8 cellular contexts compared by ENCODE assay signal in the genomic region with DNA sequence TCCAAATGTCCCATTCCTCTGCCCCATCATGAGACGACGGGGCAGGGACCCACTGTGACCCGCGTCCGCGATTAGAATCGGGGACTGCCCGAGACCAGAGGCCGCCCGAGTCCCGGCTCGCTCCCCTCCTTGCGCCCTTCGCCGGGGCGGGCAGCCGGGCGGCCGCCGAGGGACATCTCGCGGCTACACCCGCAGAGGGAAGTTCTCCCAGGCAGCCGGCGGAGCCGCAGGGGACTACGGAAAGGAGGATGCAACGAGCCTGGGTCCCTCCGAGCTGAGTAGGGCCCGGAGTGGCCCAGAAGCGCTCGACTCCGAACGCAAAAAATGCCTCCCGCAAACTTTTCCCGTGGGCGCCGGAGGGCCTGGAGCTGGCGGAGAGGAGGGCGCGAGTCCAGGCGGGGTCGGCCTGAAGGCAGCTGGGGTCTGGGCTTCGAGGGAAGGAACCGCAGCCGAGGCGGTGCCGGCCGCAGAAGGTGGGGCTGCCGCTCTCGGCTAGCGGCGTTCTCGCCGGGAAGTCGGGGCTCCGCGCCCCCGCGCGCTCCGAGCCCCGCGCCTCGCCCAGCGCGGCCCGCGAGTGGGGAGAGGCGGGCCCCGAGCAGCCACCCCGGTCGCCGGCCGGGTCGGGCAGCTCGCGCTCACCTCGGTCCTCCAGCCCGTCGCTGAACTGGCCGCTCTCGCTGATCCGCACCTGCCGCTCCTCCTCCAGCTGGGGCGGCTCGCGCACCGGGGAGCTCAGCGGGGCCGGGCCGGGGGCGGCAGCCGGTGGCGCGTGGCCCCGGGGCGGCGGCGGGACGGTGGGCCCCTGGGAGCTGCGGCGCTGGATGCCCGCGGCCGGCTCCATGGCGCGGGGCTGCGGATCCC. TPM values are rescaled to one million over a fixed set of nuclear protein-coding genes. Genes with fewer than 3 reads are reported as not detected.
DNase-seq lines count a peak whose midpoint lies in the region; ATAC-seq, FAIRE-seq and TF ChIP-seq lines count a peak whose summit lies in the region.

No MANE protein-coding gene starts in this region.

- peak; percentile 2 for ATAC-seq in stimulated activated naive CD8-positive, alpha-beta T cell treated with anti-CD3 and anti-CD28 coated beads, Interleukin-15, Interleukin-2, amounts not matched to agents 100 U/mL and 50 U/mL, for 24 hours

- CTCF ChIA-PET in activated naive CD4-positive, alpha-beta T cell treated with anti-CD3 and anti-CD28 coated beads, Interleukin-2, amount 10 ng/mL, durations not matched to agents 7 days and 5 days (lab: Charles Lee), result no interaction called here

- no peaks in the 10 kb centered on the region for H3K9me1 ChIP-seq in keratinocyte (ENCODE audit: control insufficient read depth, extremely low read depth, insufficient read depth, low read length)

- H3K4me3 ChIP-seq in HL-60 (replicated peaks; ENCODE audit: insufficient read depth, low read length) (peak overlapping the region; percentile 22), keratinocyte (ENCODE audit: control insufficient read depth in 2 of 3, extremely low read depth in 1 of 3, insufficient read depth in 2 of 3, low read depth in 1 of 3, low read length in 3 of 3) (no peak overlapping the region)

- H3K27me3 Mint-ChIP-seq in activated naive CD4-positive, alpha-beta T cell treated with anti-CD3 and anti-CD28 coated beads, Interleukin-2, amount 10 ng/mL, durations not matched to agents 7 days and 5 days, result peaks cover 81% of the 10 kb centered on the region

- no peaks in the 10 kb centered on the region for H3K9me3 Mint-ChIP-seq in activated naive CD4-positive, alpha-beta T cell treated with anti-CD3 and anti-CD28 coated beads, Interleukin-2, amount 10 ng/mL, durations not matched to agents 7 days and 5 days

- no peaks in the 10 kb centered on the region for H3K36me3 ChIP-seq in keratinocyte (ENCODE audit: control insufficient read depth in 2 of 2, extremely low read depth in 1 of 2, insufficient read depth in 2 of 2, low read length in 2 of 2)

- H3K36me3 Mint-ChIP-seq in activated naive CD4-positive, alpha-beta T cell treated with anti-CD3 and anti-CD28 coated beads, Interleukin-2, amount 10 ng/mL, durations not matched to agents 7 days and 5 days, result no peaks in the 10 kb centered on the region

- peaks cover 28% of the 10 kb centered on the region for H3K4me1 Mint-ChIP-seq in activated naive CD4-positive, alpha-beta T cell treated with anti-CD3 and anti-CD28 coated beads, Interleukin-2, amount 10 ng/mL, durations not matched to agents 7 days and 5 days

- no peak for FAIRE-seq in keratinocyte (lab: Jason Lieb, UNC)

- H3K27me3 ChIP-seq in HL-60 (ENCODE audit: insufficient read depth, poor library complexity, severe bottlenecking) (peaks cover 57% of the 10 kb centered on the region), keratinocyte (ENCODE audit: control insufficient read depth, extremely low read depth, insufficient read depth, low read length) (peaks cover 52% of the 10 kb centered on the region)

- TF ChIP-seq CTCF in HL-60 (IDR thresholded peaks at IDR 0.05; ENCODE audit: insufficient read depth, low read length) (no peak), keratinocyte (optimal IDR thresholded peaks at IDR 0.05 in 1 of 3, IDR thresholded peaks at IDR 0.05 in 1 of 3, conservative IDR thresholded peaks at IDR 0.05 in 1 of 3; ENCODE audit: extremely low read depth in 1 of 3, insufficient read depth in 2 of 3, low read length in 3 of 3) (no peak)

- H3K27ac ChIP-seq in HL-60 (replicated peaks) (no peak overlapping the region), keratinocyte (ENCODE audit: control insufficient read depth, insufficient read depth, low read length) (no peak overlapping the region)

- peak overlapping the region; percentile 46 for H3K4me2 ChIP-seq in keratinocyte (ENCODE audit: control insufficient read depth, extremely low read depth, insufficient read depth, low read depth, low read length)

- H3K4me3 Mint-ChIP-seq in activated naive CD4-positive, alpha-beta T cell treated with anti-CD3 and anti-CD28 coated beads, Interleukin-2, amount 10 ng/mL, durations not matched to agents 7 days and 5 days, result peak overlapping the region; percentile 61

- dilution Hi-C loops in keratinocyte (cut with MboI; ENCODE audit: extremely low pct_ligation_motif_present, low sequenced_read_pairs), result no loop called here

- no peaks in the 10 kb centered on the region for H4K20me1 ChIP-seq in keratinocyte (ENCODE audit: control insufficient read depth, extremely low read depth, insufficient read depth, low read length)

- no peaks in the 10 kb centered on the region for H3K79me2 ChIP-seq in keratinocyte (ENCODE audit: control insufficient read depth, insufficient read depth, low read length)

- H3K9ac ChIP-seq in keratinocyte (ENCODE audit: control insufficient read depth, extremely low read depth, insufficient read depth, low read length), result no peak overlapping the region

- no peaks in the 10 kb centered on the region for H3K9me3 ChIP-seq in keratinocyte (ENCODE audit: control insufficient read depth, low read depth, low read length)

- no peaks in the 10 kb centered on the region for H3K4me1 ChIP-seq in keratinocyte (ENCODE audit: control insufficient read depth, extremely low read depth, insufficient read depth, low read length)

- DNase-seq in activated naive CD4-positive, alpha-beta T cell treated with anti-CD3 and anti-CD28 coated beads, Interleukin-2, amount 10 ng/mL, durations not matched to agents 7 days and 5 days, result peak; percentile 34
- no peak for DNase-seq in activated naive CD4-positive, alpha-beta T cell treated with Interleukin-2 at 50 U/mL for 16 hours
- DNase-seq in HL-60 (ENCODE audit: low read depth in 1 of 2, low spot score in 1 of 2) (peak in 1 of 2 experiments; percentile 13), astrocyte of the hippocampus (ENCODE audit: low read depth, low spot score) (peak; percentile 58), keratinocyte (ENCODE audit: low read depth, low spot score) (no peak), midbrain (lab: John Stamatoyannopoulos, UW) (no peak), SHP77 treated with DMSO at 0.1 percent for 48 hours (lab: John Stamatoyannopoulos, UW) (no peak)
- DNase-seq in stimulated activated naive CD8-positive, alpha-beta T cell treated with anti-CD3 and anti-CD28 coated beads, Interleukin-15, Interleukin-2, amounts not matched to agents 100 U/mL and 50 U/mL, for 24 hours, result peak; percentile 27

- H3K27ac Mint-ChIP-seq in activated naive CD4-positive, alpha-beta T cell treated with anti-CD3 and anti-CD28 coated beads, Interleukin-2, amount 10 ng/mL, durations not matched to agents 7 days and 5 days, result no peak overlapping the region

- no peak overlapping the region for H2AFZ ChIP-seq in keratinocyte (ENCODE audit: control insufficient read depth, low read length)

RNA-seq across cellular contexts. Expression of a gene that starts 0.5 kb away (rescaled TPM):
- not detected in 3 replicates for polyA plus RNA-seq in keratinocyte
- polyA plus RNA-seq in keratinocyte (2011; ENCODE audit: low read depth), result not detected
- not detected in 2 replicates for polyA plus RNA-seq in keratinocyte (2011; cell fraction: cytosol; rRNA removed)
- polyA plus RNA-seq in keratinocyte (2011; cell fraction: nucleus; rRNA removed), result not detected in 2 replicates
- not detected in 2 replicates for polyA plus RNA-seq in keratinocyte (2012; ENCODE audit: low replicate concordance)
- polyA minus RNA-seq in keratinocyte, result not detected in 3 replicates
- polyA minus RNA-seq in keratinocyte (2011; cell fraction: cytosol; rRNA and poly(A)+ RNA removed), result not detected
- polyA minus RNA-seq in keratinocyte (2011; cell fraction: nucleus; rRNA and poly(A)+ RNA removed), result not detected in 2 replicates

Comparison
In these comparisons a context has a peak if more than half of its experiments do, and no peak if none do; other contexts are left out.
1. DNase-seq: peak in activated naive CD4-positive, alpha-beta T cell treated with anti-CD3 and anti-CD28 coated beads, Interleukin-2, amount 10 ng/mL, durations not matched to agents 7 days and 5 days (single experiment), astrocyte of the hippocampus (single experiment) and stimulated activated naive CD8-positive, alpha-beta T cell treated with anti-CD3 and anti-CD28 coated beads, Interleukin-15, Interleukin-2, amounts not matched to agents 100 U/mL and 50 U/mL, for 24 hours (single experiment); none in activated naive CD4-positive, alpha-beta T cell treated with Interleukin-2 at 50 U/mL for 16 hours (single experiment), keratinocyte (single experiment), midbrain (single experiment) and SHP77 treated with DMSO at 0.1 percent for 48 hours (single experiment).